Comparison of ENCODE assay signal across 10 cellular contexts in genomic region chr9:97981828-97982164, GRCh38. TPM values are rescaled to one million over a fixed set of nuclear protein-coding genes. Genes with fewer than 3 reads are reported as not detected.
A peak's percentile ranks its signal among the peaks of the same experiment; 100 is the strongest.
DNase-seq lines count a peak whose midpoint lies in the region; ATAC-seq, FAIRE-seq and TF ChIP-seq lines count a peak whose summit lies in the region.
"Had no signal": no experiment of that assay in that cellular context is flagged by ENCODE, and none has a peak within 500 bp of the region (broad histone marks: within the 10 kb centered on the region; RNA-seq: fewer than 3 reads in every experiment).

No MANE protein-coding gene starts in this region.

- peak overlapping the region in 3 of 4 donors; percentile 74 to 89 (median 79) for H3K4me3 Mint-ChIP-seq in CD4-positive, CD25-positive, alpha-beta regulatory T cell
- H3K4me3 Mint-ChIP-seq in activated naive CD8-positive, alpha-beta T cell treated with anti-CD3 and anti-CD28 coated beads for 36 hours = peak overlapping the region; percentile 84
- peak overlapping the region; percentile 7 to 92 (median 80) for H3K4me3 Mint-ChIP-seq in naive thymus-derived CD4-positive, alpha-beta T cell

- H3K4me3 ChIP-seq in CD4-positive, CD25-positive, alpha-beta regulatory T cell (ENCODE audit: low read depth, low read length) = no peak overlapping the region
- H3K4me3 ChIP-seq in HUES6 (ENCODE audit: low read depth, low read length) = peak overlapping the region; percentile 91; the same call in 1 of the 2 replicates
- no peak overlapping the region for H3K4me3 ChIP-seq in naive thymus-derived CD4-positive, alpha-beta T cell (ENCODE audit: low read length)

- CTCF ChIA-PET in naive thymus-derived CD4-positive, alpha-beta T cell (lab: Charles Lee) = interaction anchor here (1.0 to 3.8 kb wide), 6 partner anchors 25 to 59 kb away, joined by 4 to 22 read pairs (median 6); partner anchors contain the start of gene TRMO
- CTCF ChIA-PET in GM10248 (lab: Yijun Ruan, JAX) = interaction anchor here (1.3 to 3.2 kb wide), 9 partner anchors 11 to 116 kb away, joined by 3 to 22 read pairs (median 6); partner anchors contain the start of genes NANS and TRMO

- H3K27me3 Mint-ChIP-seq in CD4-positive, CD25-positive, alpha-beta regulatory T cell = peaks cover 7% of the 10 kb centered on the region
- H3K27me3 Mint-ChIP-seq in activated naive CD8-positive, alpha-beta T cell treated with anti-CD3 and anti-CD28 coated beads for 36 hours = no peaks in the 10 kb centered on the region
- no peaks in the 10 kb centered on the region for H3K27me3 Mint-ChIP-seq in naive thymus-derived CD4-positive, alpha-beta T cell
- H3K27me3 Mint-ChIP-seq: stimulated activated naive B cell treated with anti-CD40 and anti-IgM and Interleukin-4, amounts not matched to agents 10 μg/mL and 1 μg/mL and 100 μg/mL, for 72 hours had no signal

- FAIRE-seq in RCC 7860 (lab: Jason Lieb, UNC) = no peak

- POLR2A ChIA-PET in naive thymus-derived CD4-positive, alpha-beta T cell (lab: Charles Lee) = interaction anchor here (0.6 to 7.7 kb wide), 17 partner anchors 11 to 573 kb away, joined by 3 to 159 read pairs (median 5); partner anchors contain the start of genes TBC1D2 and TRMO
- POLR2A ChIA-PET in GM10248 (lab: Yijun Ruan, JAX) = no interaction called here

- no peaks in the 10 kb centered on the region for H3K36me3 Mint-ChIP-seq in CD4-positive, CD25-positive, alpha-beta regulatory T cell
- peaks cover 16% of the 10 kb centered on the region for H3K36me3 Mint-ChIP-seq in activated naive CD8-positive, alpha-beta T cell treated with anti-CD3 and anti-CD28 coated beads for 36 hours
- H3K36me3 Mint-ChIP-seq in naive thymus-derived CD4-positive, alpha-beta T cell = peaks cover 0 to 5% (median 0%) of the 10 kb centered on the region in 5 donors

- H3K9me3 ChIP-seq in CD4-positive, CD25-positive, alpha-beta regulatory T cell (ENCODE audit: control insufficient read depth in 2 of 2, low read length in 2 of 2) = no peaks in the 10 kb centered on the region
- no peaks in the 10 kb centered on the region for H3K9me3 ChIP-seq in HUES6 (ENCODE audit: control insufficient read depth, insufficient read depth, low read depth, low read length)
- H3K9me3 ChIP-seq in naive thymus-derived CD4-positive, alpha-beta T cell (ENCODE audit: control insufficient read depth in 2 of 3, low read length in 3 of 3) = no peaks in the 10 kb centered on the region

- H3K36me3 ChIP-seq in CD4-positive, CD25-positive, alpha-beta regulatory T cell (ENCODE audit: control insufficient read depth, insufficient read depth, low read length) = no peaks in the 10 kb centered on the region
- H3K36me3 ChIP-seq in HUES6 (ENCODE audit: control insufficient read depth, insufficient read depth, low read length) = no peaks in the 10 kb centered on the region
- H3K36me3 ChIP-seq in naive thymus-derived CD4-positive, alpha-beta T cell (ENCODE audit: control insufficient read depth in 2 of 3, insufficient read depth in 3 of 3, low read length in 3 of 3) = peaks cover 0 to 4% (median 0%) of the 10 kb centered on the region in 3 experiments

- no peak for DNase-seq in CD4-positive, CD25-positive, alpha-beta regulatory T cell
- DNase-seq in activated naive CD8-positive, alpha-beta T cell treated with anti-CD3 and anti-CD28 coated beads for 36 hours = no peak
- peak in 3 of 9 donors; percentile 2 to 34 (median 12) for DNase-seq in naive thymus-derived CD4-positive, alpha-beta T cell
- no peak for DNase-seq in RCC 7860 (ENCODE audit: low spot score)
- DNase-seq in GM10248 (ENCODE audit: extremely low spot score) = no peak
- no peak for DNase-seq in NK-92 (lab: John Stamatoyannopoulos, UW; ENCODE audit: unreplicated experiment)
- DNase-seq: NCI-H2081; stimulated activated naive B cell treated with anti-CD40 and anti-IgM and Interleukin-4, amounts not matched to agents 10 μg/mL and 1 μg/mL and 100 μg/mL, for 72 hours had no signal

- ATAC-seq in CD4-positive, CD25-positive, alpha-beta regulatory T cell (ENCODE audit: low read depth in 2 of 2) = no peak
- no peak for ATAC-seq in naive thymus-derived CD4-positive, alpha-beta T cell
- no peak for ATAC-seq in HG02588 (IDR thresholded peaks at IDR 0.05; ENCODE audit: unreplicated experiment)
- ATAC-seq: stimulated activated naive B cell treated with anti-CD40 and anti-IgM and Interleukin-4, amounts not matched to agents 10 μg/mL and 1 μg/mL and 100 μg/mL, for 72 hours had no signal

- H3K4me1 Mint-ChIP-seq in CD4-positive, CD25-positive, alpha-beta regulatory T cell = peaks cover 16 to 45% (median 34%) of the 10 kb centered on the region in 4 donors
- peaks cover 44% of the 10 kb centered on the region for H3K4me1 Mint-ChIP-seq in activated naive CD8-positive, alpha-beta T cell treated with anti-CD3 and anti-CD28 coated beads for 36 hours
- H3K4me1 Mint-ChIP-seq in naive thymus-derived CD4-positive, alpha-beta T cell = peaks cover 41 to 59% (median 52%) of the 10 kb centered on the region in 7 donors

- TF ChIP-seq CTCF in GM10248 (IDR thresholded peaks at IDR 0.05; ENCODE audit: control extremely low read depth, extremely low read depth, low read depth, missing control alignments) = no peak

- H3K27ac Mint-ChIP-seq in CD4-positive, CD25-positive, alpha-beta regulatory T cell = peak overlapping the region in 1 of 3 donors; percentile 80
- H3K27ac Mint-ChIP-seq in activated naive CD8-positive, alpha-beta T cell treated with anti-CD3 and anti-CD28 coated beads for 36 hours = peak overlapping the region; percentile 90
- peak overlapping the region; percentile 25 to 90 (median 76) for H3K27ac Mint-ChIP-seq in naive thymus-derived CD4-positive, alpha-beta T cell

- H3K9ac ChIP-seq in HUES6 (ENCODE audit: low read length) = no peak overlapping the region

- intact Hi-C loops in naive thymus-derived CD4-positive, alpha-beta T cell (cut with micrococcal nuclease) = loop anchor here (2.0 to 10.0 kb wide), 10 partner anchors 27 to 1843 kb away; partner anchors contain the start of genes ANKS6 (in 1 of the 2), CORO2A (in 1 of the 2), NCBP1 (in 1 of the 2) and NR4A3 (in 1 of the 2)

- no peaks in the 10 kb centered on the region for H3K27me3 ChIP-seq in CD4-positive, CD25-positive, alpha-beta regulatory T cell (ENCODE audit: control insufficient read depth, insufficient read depth, low read length)
- H3K27me3 ChIP-seq in HUES6 (ENCODE audit: control insufficient read depth, insufficient read depth, low read length) = peaks cover 79% of the 10 kb centered on the region
- H3K27me3 ChIP-seq in naive thymus-derived CD4-positive, alpha-beta T cell (ENCODE audit: control insufficient read depth in 2 of 2, insufficient read depth in 2 of 2, low read length in 2 of 2) = no peaks in the 10 kb centered on the region

- no peak overlapping the region for H3K27ac ChIP-seq in CD4-positive, CD25-positive, alpha-beta regulatory T cell (ENCODE audit: insufficient read depth, low read length, poor library complexity, severe bottlenecking)
- no peak overlapping the region for H3K27ac ChIP-seq in HUES6 (ENCODE audit: low read depth, low read length)
- peak overlapping the region; percentile 98 for H3K27ac ChIP-seq in naive thymus-derived CD4-positive, alpha-beta T cell (ENCODE audit: low read depth, low read length)

- peaks cover 27% of the 10 kb centered on the region for H3K4me1 ChIP-seq in CD4-positive, CD25-positive, alpha-beta regulatory T cell (ENCODE audit: control insufficient read depth, insufficient read depth, low read length, poor library complexity, severe bottlenecking)
- H3K4me1 ChIP-seq in HUES6 (ENCODE audit: control insufficient read depth, insufficient read depth, low read length) = peaks cover 4% of the 10 kb centered on the region; the same call in 1 of the 2 replicates
- peaks cover 23 to 41% of the 10 kb centered on the region in 2 donors for H3K4me1 ChIP-seq in naive thymus-derived CD4-positive, alpha-beta T cell (ENCODE audit: control insufficient read depth in 2 of 2, insufficient read depth in 2 of 2, low read length in 2 of 2)

- H3K9me3 Mint-ChIP-seq in CD4-positive, CD25-positive, alpha-beta regulatory T cell = no peaks in the 10 kb centered on the region
- H3K9me3 Mint-ChIP-seq in activated naive CD8-positive, alpha-beta T cell treated with anti-CD3 and anti-CD28 coated beads for 36 hours = no peaks in the 10 kb centered on the region
- no peaks in the 10 kb centered on the region for H3K9me3 Mint-ChIP-seq in naive thymus-derived CD4-positive, alpha-beta T cell
- H3K9me3 Mint-ChIP-seq: stimulated activated naive B cell treated with anti-CD40 and anti-IgM and Interleukin-4, amounts not matched to agents 10 μg/mL and 1 μg/mL and 100 μg/mL, for 72 hours had no signal

RNA-seq across cellular contexts. Expression of gene ANP32B, which starts 1.3 kb away (rescaled TPM):
- 188 TPM for total RNA-seq in CD4-positive, CD25-positive, alpha-beta regulatory T cell
- 100 to 1,000 TPM in 1 of 4 donors, 10 to 100 TPM in 3; 83.6 to 101 (median 89.6) TPM for polyA plus RNA-seq in CD4-positive, CD25-positive, alpha-beta regulatory T cell
- total RNA-seq in activated naive CD8-positive, alpha-beta T cell treated with anti-CD3 and anti-CD28 coated beads for 36 hours = 100 to 1,000 TPM; 397 to 405 TPM
- total RNA-seq in naive thymus-derived CD4-positive, alpha-beta T cell = 100 to 1,000 TPM; 143 to 267 (median 186) TPM
- polyA plus RNA-seq in naive thymus-derived CD4-positive, alpha-beta T cell = 100 to 1,000 TPM; 108 to 123 TPM

RNA-seq across cellular contexts. Expression of gene HEMGN, which starts 43.8 kb away (rescaled TPM):
- 3.6 TPM for total RNA-seq in CD4-positive, CD25-positive, alpha-beta regulatory T cell
- polyA plus RNA-seq in CD4-positive, CD25-positive, alpha-beta regulatory T cell = 1 to 10 TPM; 1.7 to 7.0 (median 4.7) TPM
- 1 to 10 TPM; 1.9 to 2.6 TPM for total RNA-seq in activated naive CD8-positive, alpha-beta T cell treated with anti-CD3 and anti-CD28 coated beads for 36 hours
- total RNA-seq in naive thymus-derived CD4-positive, alpha-beta T cell = 1 to 10 TPM; 1.3 to 4.3 (median 2.3) TPM
- polyA plus RNA-seq in naive thymus-derived CD4-positive, alpha-beta T cell = 10 to 100 TPM; 13.6 to 14.2 TPM

RNA-seq across cellular contexts. Expression of gene TRMO, which starts 59.5 kb away (rescaled TPM):
- total RNA-seq in CD4-positive, CD25-positive, alpha-beta regulatory T cell = 47.1 TPM
- 10 to 100 TPM; 20.7 to 28.9 (median 26.3) TPM for polyA plus RNA-seq in CD4-positive, CD25-positive, alpha-beta regulatory T cell
- 10 to 100 TPM; 17.7 to 18.1 TPM for total RNA-seq in activated naive CD8-positive, alpha-beta T cell treated with anti-CD3 and anti-CD28 coated beads for 36 hours
- total RNA-seq in naive thymus-derived CD4-positive, alpha-beta T cell = 10 to 100 TPM; 26.8 to 55.3 (median 43.8) TPM
- polyA plus RNA-seq in naive thymus-derived CD4-positive, alpha-beta T cell = 10 to 100 TPM; 24.5 to 29.3 TPM
